11 cellular contexts compared by ENCODE assay signal in the genomic region with DNA sequence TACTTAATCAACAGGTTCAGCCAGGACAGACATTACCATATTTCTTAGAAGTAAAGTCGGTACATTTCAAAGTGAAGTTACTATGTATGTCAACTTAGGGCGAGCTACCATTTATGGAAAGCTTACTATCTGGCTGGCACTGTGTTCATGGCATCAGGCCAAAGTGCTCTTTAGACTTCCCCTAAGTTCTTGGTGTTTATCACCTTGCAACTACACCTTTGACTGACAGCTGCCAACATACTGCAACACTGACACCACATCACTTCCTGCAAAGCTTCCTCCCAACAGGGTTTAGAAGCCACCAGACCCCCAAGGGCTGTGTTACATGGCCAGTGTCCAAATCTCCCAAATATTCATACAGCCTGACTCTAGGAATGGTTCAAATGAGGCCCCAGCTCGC.
DNase-seq lines count a peak whose midpoint lies in the region; ATAC-seq lines count a peak whose summit lies in the region.
"Had no signal": no experiment of that assay in that cellular context is flagged by ENCODE, and none has a peak within 500 bp of the region (broad histone marks: within the 10 kb centered on the region; RNA-seq: fewer than 3 reads in every experiment).

No MANE protein-coding gene starts in this region.

- H3K36me3 Mint-ChIP-seq in activated T-cell treated with anti-CD3 and anti-CD28 coated beads, Interleukin-2, amount 50 U/mL, for 72 hours (ENCODE audit: insufficient read depth in 2 of 2): peaks cover 9 to 15% of the 10 kb centered on the region in 2 donors
- peaks cover 43% of the 10 kb centered on the region for H3K36me3 Mint-ChIP-seq in dendritic cell treated with granulocyte-macrophage colony-stimulating factor and Interleukin-4, amounts not matched to agents 40 ng/mL and 50 ng/mL, for 4 days (ENCODE audit: low read depth)
- peaks cover 11% of the 10 kb centered on the region for H3K36me3 Mint-ChIP-seq in stimulated activated naive CD8-positive, alpha-beta T cell treated with anti-CD3 and anti-CD28 coated beads, Interleukin-15, Interleukin-2, amounts not matched to agents 100 ng/mL and 50 ng/mL, for 24 hours (ENCODE audit: low read depth)

- H3K4me3 Mint-ChIP-seq in activated T-cell treated with anti-CD3 and anti-CD28 coated beads, Interleukin-2, amount 50 U/mL, for 72 hours: peak overlapping the region in 1 of 2 donors; percentile 35
- no peak overlapping the region for H3K4me3 Mint-ChIP-seq in dendritic cell treated with granulocyte-macrophage colony-stimulating factor and Interleukin-4, amounts not matched to agents 40 ng/mL and 50 ng/mL, for 4 days
- H3K4me3 Mint-ChIP-seq in stimulated activated naive CD8-positive, alpha-beta T cell treated with anti-CD3 and anti-CD28 coated beads, Interleukin-15, Interleukin-2, amounts not matched to agents 100 ng/mL and 50 ng/mL, for 24 hours: no peak overlapping the region
- H3K4me3 Mint-ChIP-seq: activated naive CD4-positive, alpha-beta T cell treated with anti-CD3 and anti-CD28 coated beads, Interleukin-2, amount 10 ng/mL, durations not matched to agents 7 days and 5 days; B cell had no signal

- peaks cover 3 to 9% of the 10 kb centered on the region in 2 donors for H3K9me3 Mint-ChIP-seq in activated T-cell treated with anti-CD3 and anti-CD28 coated beads, Interleukin-2, amount 50 U/mL, for 72 hours
- no peaks in the 10 kb centered on the region for H3K9me3 Mint-ChIP-seq in dendritic cell treated with granulocyte-macrophage colony-stimulating factor and Interleukin-4, amounts not matched to agents 40 ng/mL and 50 ng/mL, for 4 days
- peaks cover 7% of the 10 kb centered on the region for H3K9me3 Mint-ChIP-seq in stimulated activated naive CD8-positive, alpha-beta T cell treated with anti-CD3 and anti-CD28 coated beads, Interleukin-15, Interleukin-2, amounts not matched to agents 100 ng/mL and 50 ng/mL, for 24 hours

- DNase-seq in activated T-cell treated with anti-CD3 and anti-CD28 coated beads, Interleukin-2, amount 50 U/mL, for 72 hours: peak; percentile 12 to 44
- no peak for DNase-seq in activated T-cell treated with anti-CD3 and anti-CD28 coated beads, Interleukin-2, amount 50 U/mL, for 1 hour
- DNase-seq in NCI-H69 (lab: John Stamatoyannopoulos, UW): peak; percentile 9
- DNase-seq in NCI-H128 (lab: John Stamatoyannopoulos, UW; ENCODE audit: unreplicated experiment): no peak
- no peak for DNase-seq in stimulated activated naive CD4-positive, alpha-beta T cell treated with Interleukin-2 at 50 U/mL for 16 hours (lab: John Stamatoyannopoulos, UW)
- no peak for DNase-seq in NCI-H510A treated with DMSO at 0.1 percent for 48 hours (lab: John Stamatoyannopoulos, UW)
- DNase-seq: activated naive CD4-positive, alpha-beta T cell treated with anti-CD3 and anti-CD28 coated beads, Interleukin-2, amount 10 ng/mL, durations not matched to agents 7 days and 5 days; NCI-H524 treated with DMSO at 0.1 percent for 48 hours had no signal

- intact Hi-C loops in dendritic cell treated with granulocyte-macrophage colony-stimulating factor and Interleukin-4, amounts not matched to agents 40 ng/mL and 50 ng/mL, for 4 days (cut with micrococcal nuclease): no loop called here

- peak overlapping the region; percentile 86 for H3K27ac Mint-ChIP-seq in activated T-cell treated with anti-CD3 and anti-CD28 coated beads, Interleukin-2, amount 50 U/mL, for 72 hours
- H3K27ac Mint-ChIP-seq in dendritic cell treated with granulocyte-macrophage colony-stimulating factor and Interleukin-4, amounts not matched to agents 40 ng/mL and 50 ng/mL, for 4 days: peak overlapping the region; percentile 74
- H3K27ac Mint-ChIP-seq in stimulated activated naive CD8-positive, alpha-beta T cell treated with anti-CD3 and anti-CD28 coated beads, Interleukin-15, Interleukin-2, amounts not matched to agents 100 ng/mL and 50 ng/mL, for 24 hours: peak overlapping the region; percentile 36
- H3K27ac Mint-ChIP-seq: activated naive CD4-positive, alpha-beta T cell treated with anti-CD3 and anti-CD28 coated beads, Interleukin-2, amount 10 ng/mL, durations not matched to agents 7 days and 5 days; B cell had no signal

- peak; percentile 70 to 74 for ATAC-seq in activated T-cell treated with anti-CD3 and anti-CD28 coated beads, Interleukin-2, amount 50 U/mL, for 72 hours (replicated peaks in 1 of 2)

- H3K27me3 Mint-ChIP-seq in activated T-cell treated with anti-CD3 and anti-CD28 coated beads, Interleukin-2, amount 50 U/mL, for 72 hours (ENCODE audit: low read depth): no peaks in the 10 kb centered on the region
- H3K27me3 Mint-ChIP-seq in dendritic cell treated with granulocyte-macrophage colony-stimulating factor and Interleukin-4, amounts not matched to agents 40 ng/mL and 50 ng/mL, for 4 days: no peaks in the 10 kb centered on the region
- H3K27me3 Mint-ChIP-seq in stimulated activated naive CD8-positive, alpha-beta T cell treated with anti-CD3 and anti-CD28 coated beads, Interleukin-15, Interleukin-2, amounts not matched to agents 100 ng/mL and 50 ng/mL, for 24 hours: no peaks in the 10 kb centered on the region
- H3K27me3 Mint-ChIP-seq: activated naive CD4-positive, alpha-beta T cell treated with anti-CD3 and anti-CD28 coated beads, Interleukin-2, amount 10 ng/mL, durations not matched to agents 7 days and 5 days; B cell had no signal

- peaks cover 42% of the 10 kb centered on the region for H3K4me1 Mint-ChIP-seq in activated T-cell treated with anti-CD3 and anti-CD28 coated beads, Interleukin-2, amount 50 U/mL, for 72 hours (ENCODE audit: low read depth)
- peaks cover 49% of the 10 kb centered on the region for H3K4me1 Mint-ChIP-seq in dendritic cell treated with granulocyte-macrophage colony-stimulating factor and Interleukin-4, amounts not matched to agents 40 ng/mL and 50 ng/mL, for 4 days (ENCODE audit: low read depth)
- peaks cover 38% of the 10 kb centered on the region for H3K4me1 Mint-ChIP-seq in stimulated activated naive CD8-positive, alpha-beta T cell treated with anti-CD3 and anti-CD28 coated beads, Interleukin-15, Interleukin-2, amounts not matched to agents 100 ng/mL and 50 ng/mL, for 24 hours (ENCODE audit: low read depth)
- H3K4me1 Mint-ChIP-seq: B cell had no signal

Comparison
In these comparisons a context has a peak if more than half of its experiments do, and no peak if none do; other contexts are left out.
1. DNase-seq: peak in activated T-cell treated with anti-CD3 and anti-CD28 coated beads, Interleukin-2, amount 50 U/mL, for 72 hours (2 of 2) and NCI-H69 (single experiment); none in activated T-cell treated with anti-CD3 and anti-CD28 coated beads, Interleukin-2, amount 50 U/mL, for 1 hour (single experiment), NCI-H128 (single experiment), stimulated activated naive CD4-positive, alpha-beta T cell treated with Interleukin-2 at 50 U/mL for 16 hours (single experiment) and NCI-H510A treated with DMSO at 0.1 percent for 48 hours (single experiment).
2. H3K27ac Mint-ChIP-seq: peak in every context shown above with its lines; median percentile 86 in activated T-cell treated with anti-CD3 and anti-CD28 coated beads, Interleukin-2, amount 50 U/mL, for 72 hours; 74 in dendritic cell treated with granulocyte-macrophage colony-stimulating factor and Interleukin-4, amounts not matched to agents 40 ng/mL and 50 ng/mL, for 4 days; 36 in stimulated activated naive CD8-positive, alpha-beta T cell treated with anti-CD3 and anti-CD28 coated beads, Interleukin-15, Interleukin-2, amounts not matched to agents 100 ng/mL and 50 ng/mL, for 24 hours.